In genomic region chr3:27633224-27633545, GRCh38 we compare ENCODE assay signal across 8 cellular contexts.
A peak's percentile ranks its signal among the peaks of the same experiment; 100 is the strongest.
DNase-seq lines count a peak whose midpoint lies in the region; ATAC-seq and TF ChIP-seq lines count a peak whose summit lies in the region.

No MANE protein-coding gene starts in this region.

- ATAC-seq in GM19324 (IDR thresholded peaks at IDR 0.05; ENCODE audit: low FRiP score, unreplicated experiment) (peak; percentile 26), HG03439 (IDR thresholded peaks at IDR 0.05; ENCODE audit: unreplicated experiment) (peak; percentile 20)

- H3K36me3 ChIP-seq in BE2C (no peaks in the 10 kb centered on the region), parathyroid adenoma (ENCODE audit: control insufficient read depth, insufficient read depth, low read length) (no peaks in the 10 kb centered on the region)

- H3K4me2 ChIP-seq in parathyroid adenoma (ENCODE audit: low read length), result peak overlapping the region; percentile 67

- H3K4me3 ChIP-seq in BE2C (ENCODE audit: low read depth, low read length), result peak overlapping the region; percentile 47
- H3K4me3 ChIP-seq in fibroblast of villous mesenchyme (ENCODE audit: low read depth, low read length), result peak overlapping the region; percentile 63
- peak overlapping the region; percentile 51 for H3K4me3 ChIP-seq in parathyroid adenoma (ENCODE audit: low read depth, low read length)

- H3K27me3 ChIP-seq in BE2C, result no peaks in the 10 kb centered on the region
- no peaks in the 10 kb centered on the region for H3K27me3 ChIP-seq in parathyroid adenoma (ENCODE audit: control insufficient read depth, insufficient read depth, low read length)

- H3K4me1 ChIP-seq in BE2C (no peaks in the 10 kb centered on the region), parathyroid adenoma (no peaks in the 10 kb centered on the region)

- H3K9ac ChIP-seq in parathyroid adenoma, result peak overlapping the region; percentile 58

- H2AFZ ChIP-seq in parathyroid adenoma, result peak overlapping the region; percentile 95

- H3K9me3 ChIP-seq in BE2C (no peaks in the 10 kb centered on the region), parathyroid adenoma (ENCODE audit: control insufficient read depth, low read length) (no peaks in the 10 kb centered on the region)

- H3K27ac ChIP-seq in parathyroid adenoma, result peak overlapping the region; percentile 81

- H3K79me2 ChIP-seq in parathyroid adenoma, result no peaks in the 10 kb centered on the region

- no peak for DNase-seq in BE2C
- DNase-seq in T-helper 22 cell (ENCODE audit: low read depth), result peak; percentile 3
- DNase-seq in fibroblast of villous mesenchyme (ENCODE audit: low read depth), result peak; percentile 67
- no peak for DNase-seq in germinal center (ENCODE audit: low spot score)
- DNase-seq in stimulated activated CD8-positive, alpha-beta memory T cell treated with anti-CD3 and anti-CD28 coated beads, Interleukin-4, amount 100 ng/mL, for 48 hours, result no peak

- no peak for TF ChIP-seq CTCF in BE2C (IDR thresholded peaks at IDR 0.05; ENCODE audit: low read depth, low read length)
- no peak for TF ChIP-seq CTCF in fibroblast of villous mesenchyme (IDR thresholded peaks at IDR 0.05; ENCODE audit: insufficient read depth, low read depth, low read length)
- no peak for TF ChIP-seq CTCF in parathyroid adenoma (IDR thresholded peaks at IDR 0.05)

Comparison
In these comparisons a context has a peak if more than half of its experiments do, and no peak if none do; other contexts are left out.
1. DNase-seq: peak in T-helper 22 cell (single experiment) and fibroblast of villous mesenchyme (single experiment); none in BE2C (single experiment), germinal center (single experiment) and stimulated activated CD8-positive, alpha-beta memory T cell treated with anti-CD3 and anti-CD28 coated beads, Interleukin-4, amount 100 ng/mL, for 48 hours (single experiment).
2. Peak in every context shown above with its lines, with median percentiles within 50 percentile points of each other: H3K4me3 ChIP-seq.